11 cellular contexts compared by ENCODE assay signal in the genomic region with DNA sequence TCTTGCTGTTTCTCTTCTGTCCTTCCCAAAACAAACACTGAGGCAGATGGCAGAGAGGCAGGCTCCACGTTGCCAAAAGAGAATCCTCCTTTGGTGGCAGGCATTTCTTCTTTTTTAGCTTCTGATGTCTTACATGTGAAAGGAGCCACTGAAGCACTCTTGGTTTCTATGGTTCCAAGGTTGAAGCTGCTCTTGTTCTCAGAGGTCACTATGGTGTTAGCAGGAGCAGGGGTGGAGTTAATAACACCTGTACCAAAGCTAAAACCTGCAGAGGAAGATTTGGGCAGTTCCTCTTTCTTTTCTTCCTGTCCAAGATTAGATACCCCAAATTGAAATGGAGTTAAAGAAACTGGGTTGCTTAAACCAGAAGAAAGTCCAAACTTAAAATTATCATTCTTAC. TPM values are rescaled to one million over a fixed set of nuclear protein-coding genes. Genes with fewer than 3 reads are reported as not detected.
DNase-seq lines count a peak whose midpoint lies in the region; ATAC-seq and TF ChIP-seq lines count a peak whose summit lies in the region.
"Had no signal": no experiment of that assay in that cellular context is flagged by ENCODE, and none has a peak within 500 bp of the region (broad histone marks: within the 10 kb centered on the region; RNA-seq: fewer than 3 reads in every experiment).

No MANE protein-coding gene starts in this region.

- H3K4me2 ChIP-seq in HCT116 (ENCODE audit: low read length), result no peak overlapping the region

- peaks cover 90% of the 10 kb centered on the region for H3K79me2 ChIP-seq in HCT116 (ENCODE audit: insufficient read depth, low read length)

- no peak overlapping the region for H2AFZ ChIP-seq in HCT116 (ENCODE audit: low read depth, low read length, poor library complexity, severe bottlenecking)

- RAD21 ChIA-PET in HCT116 (lab: Charles Lee; ENCODE audit: low non-redundant PET in 1 of 2, low total read pairs in 2 of 2, uncharacterized antibody in 2 of 2, unreplicated experiment in 2 of 2), result no interaction called here

- no peak overlapping the region for H3K9ac ChIP-seq in HCT116 (ENCODE audit: low read length)

- CTCF ChIA-PET in HCT116 (lab: Charles Lee), result no interaction called here

- no peak for TF ChIP-seq POLR2A in HCT116 (IDR thresholded peaks at IDR 0.05; ENCODE audit: borderline replicate concordance, extremely low read depth, insufficient read depth, insufficient read length)
- no peak for TF ChIP-seq POLR2A in gastrocnemius medialis (IDR thresholded peaks at IDR 0.05)

- no peaks in the 10 kb centered on the region for H3K9me2 ChIP-seq in HCT116 (ENCODE audit: insufficient read depth)

- no peak overlapping the region for H3K4me3 ChIP-seq in HCT116 (replicated peaks in 1 of 2; ENCODE audit: low read depth in 1 of 2, low read length in 2 of 2)
- no peak overlapping the region for H3K4me3 ChIP-seq in gastrocnemius medialis
- H3K4me3 ChIP-seq in right atrium auricular region, result no peak overlapping the region

- no peaks in the 10 kb centered on the region for H3K9me3 ChIP-seq in HCT116 (ENCODE audit: control insufficient read depth in 1 of 2, insufficient read depth in 1 of 2, low read depth in 1 of 2, low read length in 2 of 2)
- no peaks in the 10 kb centered on the region for H3K9me3 ChIP-seq in gastrocnemius medialis
- no peaks in the 10 kb centered on the region for H3K9me3 ChIP-seq in right atrium auricular region

- H3K4me1 ChIP-seq in HCT116 (ENCODE audit: control insufficient read depth in 1 of 2, insufficient read depth in 2 of 2, low read length in 2 of 2), result no peaks in the 10 kb centered on the region
- peaks cover 0 to 11% of the 10 kb centered on the region in 2 donors for H3K4me1 ChIP-seq in gastrocnemius medialis
- H3K4me1 ChIP-seq in right atrium auricular region, result peaks cover 0 to 20% of the 10 kb centered on the region in 2 donors

- H3K27ac ChIP-seq in HCT116 (ENCODE audit: low read depth, low read length), result no peak overlapping the region
- H3K27ac ChIP-seq in gastrocnemius medialis, result no peak overlapping the region
- H3K27ac ChIP-seq in right atrium auricular region, result no peak overlapping the region

- TF ChIP-seq CTCF in HCT116 (IDR thresholded peaks at IDR 0.05 in 2 of 3, conservative IDR thresholded peaks at IDR 0.05 in 1 of 3; ENCODE audit: borderline replicate concordance in 1 of 3, insufficient read depth in 1 of 3, low read depth in 2 of 3, low read length in 2 of 3) (no peak), natural killer cell (IDR thresholded peaks at IDR 0.05) (no peak), gastrocnemius medialis (IDR thresholded peaks at IDR 0.05 in 4 of 5, conservative IDR thresholded peaks at IDR 0.05 in 1 of 5) (no peak), right atrium auricular region (IDR thresholded peaks at IDR 0.05) (no peak)

- H3K4me3 Mint-ChIP-seq in T-helper 2 cell treated with Interferon-gamma antibody and Interleukin-4, amounts not matched to agents 5 μg/mL and 100 μg/mL, for 36 hours, result no peak overlapping the region
- H3K4me3 Mint-ChIP-seq in natural killer cell, result peak overlapping the region; percentile 40

- TF ChIP-seq RAD21 in HCT116 (IDR thresholded peaks at IDR 0.05; ENCODE audit: low read depth), result no peak

- intact Hi-C loops in HCT116 (cut with micrococcal nuclease), result no loop called here
- intact Hi-C loops in natural killer cell (cut with micrococcal nuclease), result no loop called here
- intact Hi-C loops in gastrocnemius medialis (cut with DNase I; ENCODE audit: low total_unique reads), result no loop called here

- in situ Hi-C loops in gastrocnemius medialis (cut with MboI; ENCODE audit: low sequenced_read_pairs in 4 of 4), result no loop called here

- H3K36me3 ChIP-seq in HCT116 (ENCODE audit: control insufficient read depth in 1 of 2, insufficient read depth in 2 of 2, low read length in 2 of 2), result peaks cover 49 to 57% of the 10 kb centered on the region in 2 experiments
- peaks cover 0 to 65% of the 10 kb centered on the region in 2 donors for H3K36me3 ChIP-seq in gastrocnemius medialis
- peaks cover 31% of the 10 kb centered on the region for H3K36me3 ChIP-seq in right atrium auricular region

- H3K4me1 Mint-ChIP-seq in T-helper 2 cell treated with Interferon-gamma antibody and Interleukin-4, amounts not matched to agents 5 μg/mL and 100 μg/mL, for 36 hours (ENCODE audit: low read depth), result peaks cover 25% of the 10 kb centered on the region
- H3K4me1 Mint-ChIP-seq in natural killer cell, result peaks cover 49 to 55% of the 10 kb centered on the region in 2 donors

- BruUV-seq in HCT116 (replicated peaks; lab: Mats Ljungman, UMichigan), result TSS peak; percentile 37

- H3K27ac Mint-ChIP-seq in T-helper 2 cell treated with Interferon-gamma antibody and Interleukin-4, amounts not matched to agents 5 μg/mL and 100 μg/mL, for 36 hours, result peak overlapping the region; percentile 47
- H3K27ac Mint-ChIP-seq in natural killer cell, result peak overlapping the region; percentile 74 to 86
- H3K27ac Mint-ChIP-seq: activated T-helper 2 cell treated with anti-CD3 and anti-CD28 coated beads, Interferon-gamma antibody, Interleukin-2, Interleukin-4, amounts not matched to agents 10 μg/mL and 5 μg/mL and 100 μg/mL, durations not matched to agents 14 hours and 24 hours and 36 hours had no signal

- ATAC-seq in HCT116 (no peak), HG03565 (IDR thresholded peaks at IDR 0.05; ENCODE audit: unreplicated experiment) (peak; percentile 41), natural killer cell (no peak), gastrocnemius medialis (no peak)
- ATAC-seq in activated CD4-positive, CD25-positive, alpha-beta regulatory T cell treated with anti-CD3 and anti-CD28 coated beads, Interleukin-2, amount 50 U/mL, for 24 hours, result no peak
- ATAC-seq: Panc1 had no signal

- H4K20me1 ChIP-seq in HCT116 (ENCODE audit: insufficient read depth), result peaks cover 10% of the 10 kb centered on the region

- H3K27me3 ChIP-seq in HCT116 (ENCODE audit: insufficient read depth, low read length) (no peaks in the 10 kb centered on the region), gastrocnemius medialis (no peaks in the 10 kb centered on the region), right atrium auricular region (no peaks in the 10 kb centered on the region)

- no peaks in the 10 kb centered on the region for H3K9me3 Mint-ChIP-seq in T-helper 2 cell treated with Interferon-gamma antibody and Interleukin-4, amounts not matched to agents 5 μg/mL and 100 μg/mL, for 36 hours
- H3K9me3 Mint-ChIP-seq in natural killer cell, result no peaks in the 10 kb centered on the region
- H3K9me3 Mint-ChIP-seq: activated T-helper 2 cell treated with anti-CD3 and anti-CD28 coated beads, Interferon-gamma antibody, Interleukin-2, Interleukin-4, amounts not matched to agents 10 μg/mL and 5 μg/mL and 100 μg/mL, durations not matched to agents 14 hours and 24 hours and 36 hours had no signal

- H3K27me3 Mint-ChIP-seq in T-helper 2 cell treated with Interferon-gamma antibody and Interleukin-4, amounts not matched to agents 5 μg/mL and 100 μg/mL, for 36 hours (ENCODE audit: low read depth), result no peaks in the 10 kb centered on the region
- H3K27me3 Mint-ChIP-seq in natural killer cell (ENCODE audit: low read depth in 2 of 2), result no peaks in the 10 kb centered on the region

- peaks cover 64% of the 10 kb centered on the region for H3K36me3 Mint-ChIP-seq in T-helper 2 cell treated with Interferon-gamma antibody and Interleukin-4, amounts not matched to agents 5 μg/mL and 100 μg/mL, for 36 hours (ENCODE audit: low read depth)
- peaks cover 12% of the 10 kb centered on the region for H3K36me3 Mint-ChIP-seq in natural killer cell

- POLR2A ChIA-PET in HCT116 (lab: Charles Lee), result no interaction called here

- DNase-seq in T-helper 2 cell treated with Interferon-gamma antibody and Interleukin-4, amounts not matched to agents 5 μg/mL and 100 μg/mL, for 36 hours (ENCODE audit: low spot score), result no peak
- no peak for DNase-seq in T-helper 2 cell
- DNase-seq in HCT116 (ENCODE audit: low read depth, low spot score), result no peak
- DNase-seq in natural killer cell, result no peak
- no peak for DNase-seq in gastrocnemius medialis
- DNase-seq in right atrium auricular region (ENCODE audit: low spot score), result no peak
- DNase-seq: 8988T had no signal

TF ChIP-seq in HCT116, 20 proteins besides CTCF, POLR2A, EP300 and RAD21 (continues in another document):
- no peak for TF ChIP-seq ELF1 (IDR thresholded peaks at IDR 0.05; ENCODE audit: borderline replicate concordance, low read depth)
- no peak for TF ChIP-seq SRF (IDR thresholded peaks at IDR 0.05; ENCODE audit: low read depth)
- TF ChIP-seq CBX3 (IDR thresholded peaks at IDR 0.05; ENCODE audit: low read depth), result no peak
- no peak for TF ChIP-seq EZH2phosphoT487 (IDR thresholded peaks at IDR 0.05; ENCODE audit: borderline replicate concordance)
- TF ChIP-seq ZFX (IDR thresholded peaks at IDR 0.05), result no peak
- TF ChIP-seq YY1 (IDR thresholded peaks at IDR 0.05; ENCODE audit: extremely low read depth, insufficient replicate concordance, low read depth, low read length), result no peak
- TF ChIP-seq, protein P1, sequence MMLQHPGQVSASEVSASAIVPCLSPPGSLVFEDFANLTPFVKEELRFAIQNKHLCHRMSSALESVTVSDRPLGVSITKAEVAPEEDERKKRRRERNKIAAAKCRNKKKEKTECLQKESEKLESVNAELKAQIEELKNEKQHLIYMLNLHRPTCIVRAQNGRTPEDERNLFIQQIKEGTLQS (IDR thresholded peaks at IDR 0.05), result no peak
- TF ChIP-seq, protein P2, sequence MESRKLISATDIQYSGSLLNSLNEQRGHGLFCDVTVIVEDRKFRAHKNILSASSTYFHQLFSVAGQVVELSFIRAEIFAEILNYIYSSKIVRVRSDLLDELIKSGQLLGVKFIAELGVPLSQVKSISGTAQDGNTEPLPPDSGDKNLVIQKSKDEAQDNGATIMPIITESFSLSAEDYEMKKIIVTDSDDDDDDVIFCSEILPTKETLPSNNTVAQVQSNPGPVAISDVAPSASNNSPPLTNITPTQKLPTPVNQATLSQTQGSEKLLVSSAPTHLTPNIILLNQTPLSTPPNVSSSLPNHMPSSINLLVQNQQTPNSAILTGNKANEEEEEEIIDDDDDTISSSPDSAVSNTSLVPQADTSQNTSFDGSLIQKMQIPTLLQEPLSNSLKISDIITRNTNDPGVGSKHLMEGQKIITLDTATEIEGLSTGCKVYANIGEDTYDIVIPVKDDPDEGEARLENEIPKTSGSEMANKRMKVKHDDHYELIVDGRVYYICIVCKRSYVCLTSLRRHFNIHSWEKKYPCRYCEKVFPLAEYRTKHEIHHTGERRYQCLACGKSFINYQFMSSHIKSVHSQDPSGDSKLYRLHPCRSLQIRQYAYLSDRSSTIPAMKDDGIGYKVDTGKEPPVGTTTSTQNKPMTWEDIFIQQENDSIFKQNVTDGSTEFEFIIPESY (IDR thresholded peaks at IDR 0.05; ENCODE audit: extremely low read depth, insufficient replicate concordance, low read length), result no peak
- TF ChIP-seq, protein P3, sequence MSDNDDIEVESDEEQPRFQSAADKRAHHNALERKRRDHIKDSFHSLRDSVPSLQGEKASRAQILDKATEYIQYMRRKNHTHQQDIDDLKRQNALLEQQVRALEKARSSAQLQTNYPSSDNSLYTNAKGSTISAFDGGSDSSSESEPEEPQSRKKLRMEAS (IDR thresholded peaks at IDR 0.05), result no peak

RNA-seq across cellular contexts. Expression of a gene that starts 28.8 kb away (rescaled TPM):
- total RNA-seq in HCT116 (2021; ENCODE audit: unreplicated experiment) (13.4 TPM), natural killer cell (10 to 100 TPM; 32.1 to 45.4 (median 35.5) TPM), gastrocnemius medialis (10 to 100 TPM; 22.7 to 37.3 (median 27.5) TPM), right atrium auricular region (10 to 100 TPM; 19.3 to 21.0 TPM)
- 3.7 and 4.8 TPM in 2 replicates for polyA plus RNA-seq in HCT116 (2012)
